ENCODE assay signal across 22 cellular contexts in genomic region chr17:14161419-14161818, GRCh38.
"Had no signal": no experiment of that assay in that cellular context is flagged by ENCODE, and none has a peak within 500 bp of the region (broad histone marks: within the 10 kb centered on the region; RNA-seq: fewer than 3 reads in every experiment).

No MANE protein-coding gene starts in this region.

- H3K27me3 ChIP-seq: foreskin keratinocyte, pancreas, right lobe of liver, suprapubic skin, thyroid gland had no signal

- H3K4me1 ChIP-seq: foreskin keratinocyte, pancreas, prostate gland, right lobe of liver, suprapubic skin, thyroid gland had no signal

- H3K36me3 Mint-ChIP-seq: natural killer cell treated with Interleukin-12 subunit alpha and Interleukin-12 subunit beta and Interleukin-15 and Interleukin-18, amount 100 ng/mL, for 72 hours had no signal

- H3K27me3 Mint-ChIP-seq: natural killer cell treated with Interleukin-12 subunit alpha and Interleukin-12 subunit beta and Interleukin-15 and Interleukin-18, amount 100 ng/mL, for 72 hours; type B pancreatic cell had no signal

- H3K9me3 ChIP-seq: pancreas, prostate gland, right lobe of liver, suprapubic skin, thyroid gland had no signal

- H3K4me3 Mint-ChIP-seq: immature natural killer cell; natural killer cell treated with Interleukin-12 subunit alpha and Interleukin-12 subunit beta and Interleukin-15 and Interleukin-18, amount 100 ng/mL, for 72 hours; stimulated activated effector memory CD8-positive, alpha-beta T cell treated with anti-CD3 and anti-CD28 coated beads, Interleukin-12 subunit alpha, Interleukin-12 subunit beta, amount 100 ng/mL, for 72 hours; type B pancreatic cell had no signal

- H3K27ac Mint-ChIP-seq: natural killer cell treated with Interleukin-12 subunit alpha and Interleukin-12 subunit beta and Interleukin-15 and Interleukin-18, amount 100 ng/mL, for 72 hours; stimulated activated effector memory CD8-positive, alpha-beta T cell treated with anti-CD3 and anti-CD28 coated beads, Interleukin-12 subunit alpha, Interleukin-12 subunit beta, amount 100 ng/mL, for 72 hours; type B pancreatic cell had no signal

- H3K4me3 ChIP-seq: lung, pancreas, prostate gland, right lobe of liver, suprapubic skin, thyroid gland had no signal

- DNase-seq: dermis blood vessel endothelial cell; foreskin keratinocyte; immature natural killer cell; left cardiac atrium; left ventricle myocardium superior; mesenchymal stem cell; midbrain; occipital lobe; pancreas; right lobe of liver; stimulated activated CD4-positive, alpha-beta T cell treated with anti-CD3 and anti-CD28 coated beads, Interleukin-4, amount 100 ng/mL, for 1 hour; stimulated activated CD8-positive, alpha-beta memory T cell treated with anti-CD3 and anti-CD28 coated beads, Interleukin-4, amount 100 ng/mL, for 48 hours; stimulated activated naive CD8-positive, alpha-beta T cell treated with anti-CD3 and anti-CD28 coated beads, Interleukin-15, Interleukin-2, amounts not matched to agents 100 U/mL and 50 U/mL, for 24 hours; thyroid gland had no signal

- H3K27ac ChIP-seq: foreskin keratinocyte, pancreas, prostate gland, right lobe of liver, suprapubic skin, thyroid gland had no signal

- H3K36me3 ChIP-seq: pancreas, prostate gland, right lobe of liver, thyroid gland had no signal

- FAIRE-seq: keratinocyte, pancreas, urothelium cell line had no signal

- H3K9me3 Mint-ChIP-seq: immature natural killer cell; natural killer cell treated with Interleukin-12 subunit alpha and Interleukin-12 subunit beta and Interleukin-15 and Interleukin-18, amount 100 ng/mL, for 72 hours; stimulated activated effector memory CD8-positive, alpha-beta T cell treated with anti-CD3 and anti-CD28 coated beads, Interleukin-12 subunit alpha, Interleukin-12 subunit beta, amount 100 ng/mL, for 72 hours had no signal

- ATAC-seq: foreskin keratinocyte; left cardiac atrium; left ventricle myocardium superior; natural killer cell treated with Interleukin-12 subunit alpha and Interleukin-12 subunit beta and Interleukin-15 and Interleukin-18, amount 100 ng/mL, for 72 hours; pancreas; right lobe of liver; stimulated activated effector memory CD8-positive, alpha-beta T cell treated with anti-CD3 and anti-CD28 coated beads, Interleukin-12 subunit alpha, Interleukin-12 subunit beta, amount 100 ng/mL, for 72 hours; stimulated activated naive CD8-positive, alpha-beta T cell treated with anti-CD3 and anti-CD28 coated beads, Interleukin-15, Interleukin-2, amounts not matched to agents 100 U/mL and 50 U/mL, for 24 hours had no signal
